ENCODE assay signal across 8 cellular contexts in genomic region chr19:1105217-1105872, GRCh38. TPM values are rescaled to one million over a fixed set of nuclear protein-coding genes. Genes with fewer than 3 reads are reported as not detected.
A peak's percentile ranks its signal among the peaks of the same experiment; 100 is the strongest.
DNase-seq lines count a peak whose midpoint lies in the region; ATAC-seq and TF ChIP-seq lines count a peak whose summit lies in the region.

No MANE protein-coding gene starts in this region.

- ATAC-seq in GM18858 (IDR thresholded peaks at IDR 0.05; ENCODE audit: unreplicated experiment), result no peak
- ATAC-seq in GM18870 (IDR thresholded peaks at IDR 0.05; ENCODE audit: unreplicated experiment), result no peak
- no peak for ATAC-seq in HG02571 (IDR thresholded peaks at IDR 0.05; ENCODE audit: unreplicated experiment)

- H3K4me3 Mint-ChIP-seq in activated naive CD4-positive, alpha-beta T cell treated with anti-CD3 and anti-CD28 coated beads, Interleukin-2, amount 50 U/mL, for 24 hours, result peak overlapping the region; percentile 79
- H3K4me3 Mint-ChIP-seq in type B pancreatic cell, result peak overlapping the region; percentile 83

- TF ChIP-seq CTCF in astrocyte of the spinal cord (IDR thresholded peaks at IDR 0.05; ENCODE audit: low read depth, low read length) (no peak), lower leg skin (IDR thresholded peaks at IDR 0.05) (no peak), type B pancreatic cell (conservative IDR thresholded peaks at IDR 0.05) (no peak)

- no peaks in the 10 kb centered on the region for H3K27me3 Mint-ChIP-seq in activated naive CD4-positive, alpha-beta T cell treated with anti-CD3 and anti-CD28 coated beads, Interleukin-2, amount 50 U/mL, for 24 hours
- H3K27me3 Mint-ChIP-seq in type B pancreatic cell, result no peaks in the 10 kb centered on the region

- intact Hi-C loops in lower leg skin (cut with DNase I; ENCODE audit: low total_unique reads), result no loop called here

- peak overlapping the region; percentile 61 for H3K4me3 ChIP-seq in astrocyte of the spinal cord (ENCODE audit: low read depth, low read length)
- H3K4me3 ChIP-seq in lower leg skin (ENCODE audit: low read depth, poor library complexity, severe bottlenecking), result peak overlapping the region; percentile 67

- 30 to 44% methylated on average over 22 to 37 of the region's 49 CpGs for WGBS in lower leg skin, 2 donors

- H3K4me1 Mint-ChIP-seq in activated naive CD4-positive, alpha-beta T cell treated with anti-CD3 and anti-CD28 coated beads, Interleukin-2, amount 50 U/mL, for 24 hours, result peaks cover 22% of the 10 kb centered on the region
- H3K4me1 Mint-ChIP-seq in type B pancreatic cell (ENCODE audit: unreplicated experiment), result peaks cover 9% of the 10 kb centered on the region

- no peaks in the 10 kb centered on the region for H3K9me3 Mint-ChIP-seq in activated naive CD4-positive, alpha-beta T cell treated with anti-CD3 and anti-CD28 coated beads, Interleukin-2, amount 50 U/mL, for 24 hours
- H3K9me3 Mint-ChIP-seq in type B pancreatic cell, result no peaks in the 10 kb centered on the region

- H3K27ac Mint-ChIP-seq in activated naive CD4-positive, alpha-beta T cell treated with anti-CD3 and anti-CD28 coated beads, Interleukin-2, amount 50 U/mL, for 24 hours, result no peak overlapping the region
- peak overlapping the region; percentile 41 for H3K27ac Mint-ChIP-seq in type B pancreatic cell

- no peak for DNase-seq in activated naive CD4-positive, alpha-beta T cell treated with anti-CD3 and anti-CD28 coated beads, Interleukin-2, amount 50 U/mL, for 16 hours
- DNase-seq in astrocyte of the spinal cord (ENCODE audit: low read depth, low spot score) (no peak), lower leg skin (ENCODE audit: low spot score in 2 of 2) (no peak), type B pancreatic cell (ENCODE audit: extremely low spot score, unreplicated experiment) (no peak)

- TF ChIP-seq POLR2A in lower leg skin (IDR thresholded peaks at IDR 0.05), result no peak

- H3K36me3 Mint-ChIP-seq in activated naive CD4-positive, alpha-beta T cell treated with anti-CD3 and anti-CD28 coated beads, Interleukin-2, amount 50 U/mL, for 24 hours, result no peaks in the 10 kb centered on the region
- H3K36me3 Mint-ChIP-seq in type B pancreatic cell, result no peaks in the 10 kb centered on the region

- in situ Hi-C loops in astrocyte of the spinal cord (cut with HindIII; ENCODE audit: low sequenced_read_pairs), result no loop called here

RNA-seq across cellular contexts. Expression of gene GPX4, which starts 1.6 kb away (rescaled TPM):
- total RNA-seq in lower leg skin, result 100 to 1,000 TPM; 375 to 507 (median 469) TPM
- 174 and 204 TPM in 2 replicates for total RNA-seq in type B pancreatic cell (ENCODE audit: low replicate concordance)

RNA-seq across cellular contexts. Expression of gene POLR2E, which starts 10.2 kb away (rescaled TPM):
- 100 to 1,000 TPM in 3 of 4 donors, 10 to 100 TPM in 1; 93.3 to 198 (median 123) TPM for total RNA-seq in lower leg skin
- total RNA-seq in type B pancreatic cell (ENCODE audit: low replicate concordance), result 171 and 181 TPM in 2 replicates

RNA-seq across cellular contexts. Expression of gene ARHGAP45, which starts 38.4 kb away (rescaled TPM):
- total RNA-seq in lower leg skin (10 to 100 TPM; 12.4 to 36.0 (median 14.4) TPM), type B pancreatic cell (ENCODE audit: low replicate concordance) (2.6 and 4.5 TPM in 2 replicates)
